ENCODE assay signal across 13 cellular contexts in the genomic region with DNA sequence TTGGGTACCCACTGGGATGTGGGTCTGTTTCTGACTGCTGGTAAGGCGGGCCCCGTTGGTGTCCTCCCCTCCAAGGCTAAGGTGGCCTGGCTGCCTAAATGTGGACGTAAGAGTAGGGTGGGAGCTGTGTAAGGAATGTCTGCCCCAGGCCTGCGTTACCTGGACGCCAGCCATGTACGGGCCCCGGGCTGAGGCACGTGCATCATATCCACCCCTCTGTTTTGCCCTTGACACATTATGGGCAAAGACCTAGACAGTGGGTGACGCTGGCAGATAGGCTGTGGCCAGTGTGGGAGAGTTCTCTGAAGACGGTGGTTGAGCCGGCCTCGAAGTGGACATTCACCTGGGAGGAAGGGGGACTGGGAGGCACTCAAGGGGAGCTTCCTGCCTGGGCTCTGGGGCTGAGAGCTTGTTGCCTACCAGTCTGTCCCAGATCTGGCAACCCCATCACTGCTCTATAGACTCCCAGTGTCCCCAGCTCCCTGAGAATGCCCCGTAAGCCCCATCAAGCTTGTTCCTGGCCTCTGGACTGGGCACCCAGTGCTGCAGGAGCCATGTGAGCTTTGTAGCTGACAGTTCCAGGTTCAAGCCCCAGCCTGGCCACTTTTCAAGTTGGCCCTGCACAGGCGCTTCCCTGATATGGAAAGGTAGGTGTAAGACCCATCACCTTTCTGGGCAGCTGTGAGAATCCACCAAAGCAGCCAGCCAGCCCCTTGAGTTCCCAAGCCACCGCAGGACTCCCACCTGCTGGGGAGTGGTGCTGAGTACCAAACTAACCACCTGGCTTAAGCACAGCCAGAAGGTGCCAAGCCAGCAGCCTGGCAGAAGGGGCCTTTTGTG. TPM values are rescaled to one million over a fixed set of nuclear protein-coding genes. Genes with fewer than 3 reads are reported as not detected.
A peak's percentile ranks its signal among the peaks of the same experiment; 100 is the strongest.
DNase-seq lines count a peak whose midpoint lies in the region; ATAC-seq and TF ChIP-seq lines count a peak whose summit lies in the region.
"Had no signal": no experiment of that assay in that cellular context is flagged by ENCODE, and none has a peak within 500 bp of the region (broad histone marks: within the 10 kb centered on the region; RNA-seq: fewer than 3 reads in every experiment).

No MANE protein-coding gene starts in this region.

- H3K79me2 ChIP-seq in GM23338 (replicated peaks; ENCODE audit: insufficient read depth) (no peaks in the 10 kb centered on the region), mesendoderm (ENCODE audit: control insufficient read depth, insufficient read depth, low read length) (no peaks in the 10 kb centered on the region)

- POLR2A ChIA-PET in activated naive CD8-positive, alpha-beta T cell treated with anti-CD3 and anti-CD28 coated beads, Interleukin-2, amount 10 ng/mL, durations not matched to agents 7 days and 5 days (lab: Charles Lee) = interaction anchor here (0.8 to 12.5 kb wide), 6 partner anchors 6 to 54 kb away, joined by 4 to 312 read pairs (median 26); a partner anchor contains a TSS

- peak overlapping the region; percentile 50 for H3K27ac Mint-ChIP-seq in activated T-cell treated with anti-CD3 and anti-CD28 coated beads, Interleukin-2, amount 50 U/mL, for 24 hours
- H3K27ac Mint-ChIP-seq in GM23338 = no peak overlapping the region
- peak overlapping the region; percentile 30 for H3K27ac Mint-ChIP-seq in activated naive CD8-positive, alpha-beta T cell treated with anti-CD3 and anti-CD28 coated beads, Interleukin-2, amount 10 ng/mL, durations not matched to agents 7 days and 5 days
- H3K27ac Mint-ChIP-seq: WTC11 had no signal

- TF ChIP-seq CTCF in GM23338 (conservative IDR thresholded peaks at IDR 0.05; ENCODE audit: low read depth in 2 of 2) = no peak
- no peak for TF ChIP-seq CTCF in neutrophil (IDR thresholded peaks at IDR 0.05)

- H2BK5ac ChIP-seq in mesendoderm (ENCODE audit: low read length) = no peak overlapping the region

- H3K4me3 Mint-ChIP-seq in activated T-cell treated with anti-CD3 and anti-CD28 coated beads, Interleukin-2, amount 50 U/mL, for 24 hours = no peak overlapping the region
- no peak overlapping the region for H3K4me3 Mint-ChIP-seq in GM23338
- no peak overlapping the region for H3K4me3 Mint-ChIP-seq in activated naive CD8-positive, alpha-beta T cell treated with anti-CD3 and anti-CD28 coated beads, Interleukin-2, amount 10 ng/mL, durations not matched to agents 7 days and 5 days
- H3K4me3 Mint-ChIP-seq: WTC11 had no signal

- H3K27me3 Mint-ChIP-seq in activated T-cell treated with anti-CD3 and anti-CD28 coated beads, Interleukin-2, amount 50 U/mL, for 24 hours = no peaks in the 10 kb centered on the region
- H3K27me3 Mint-ChIP-seq in GM23338 (ENCODE audit: insufficient read depth, low read depth, poor library complexity) = peaks cover 40% of the 10 kb centered on the region
- H3K27me3 Mint-ChIP-seq in activated naive CD8-positive, alpha-beta T cell treated with anti-CD3 and anti-CD28 coated beads, Interleukin-2, amount 10 ng/mL, durations not matched to agents 7 days and 5 days = no peaks in the 10 kb centered on the region

- H2AK5ac ChIP-seq in mesendoderm (ENCODE audit: low read length) = no peak overlapping the region

- H2BK15ac ChIP-seq in mesendoderm (replicated peaks; ENCODE audit: low read depth) = no peak overlapping the region

- peaks cover 56% of the 10 kb centered on the region for H3K36me3 Mint-ChIP-seq in activated T-cell treated with anti-CD3 and anti-CD28 coated beads, Interleukin-2, amount 50 U/mL, for 24 hours (ENCODE audit: low read depth)
- peaks cover 24% of the 10 kb centered on the region for H3K36me3 Mint-ChIP-seq in GM23338 (ENCODE audit: low read depth)
- peaks cover 11% of the 10 kb centered on the region for H3K36me3 Mint-ChIP-seq in activated naive CD8-positive, alpha-beta T cell treated with anti-CD3 and anti-CD28 coated beads, Interleukin-2, amount 10 ng/mL, durations not matched to agents 7 days and 5 days

- no peak overlapping the region for H2AFZ ChIP-seq in GM23338

- H4K8ac ChIP-seq in mesendoderm (ENCODE audit: low read depth, low read length) = no peak overlapping the region

- H3K4ac ChIP-seq in mesendoderm (ENCODE audit: low read depth, low read length) = no peak overlapping the region

- no peak overlapping the region for H3K23ac ChIP-seq in mesendoderm (ENCODE audit: low read length)

- H3K56ac ChIP-seq in mesendoderm (ENCODE audit: low read length) = no peak overlapping the region

- no peaks in the 10 kb centered on the region; the same call in 1 of the 2 replicates for H4K20me1 ChIP-seq in GM23338 (replicated peaks; ENCODE audit: insufficient read depth)

- H4K5ac ChIP-seq in mesendoderm (ENCODE audit: low read length) = no peak overlapping the region

- no peak for ATAC-seq in GM23338
- ATAC-seq in activated naive CD8-positive, alpha-beta T cell treated with anti-CD3 and anti-CD28 coated beads, Interleukin-2, amount 10 ng/mL, durations not matched to agents 7 days and 5 days (ENCODE audit: low read depth) = no peak
- ATAC-seq in HG03135 (IDR thresholded peaks at IDR 0.05; ENCODE audit: unreplicated experiment) = no peak
- ATAC-seq in GM18868 (IDR thresholded peaks at IDR 0.05; ENCODE audit: unreplicated experiment) = no peak
- ATAC-seq: WTC11 had no signal

- H3K4me2 ChIP-seq in GM23338 (no peak overlapping the region), mesendoderm (ENCODE audit: low read length) (no peak overlapping the region)

- H3K27ac ChIP-seq in GM23338 (ENCODE audit: low read depth) (no peak overlapping the region), neutrophil (peak overlapping the region; percentile 98), mesendoderm (ENCODE audit: low read depth, low read length) (no peak overlapping the region)

- H3K9me3 Mint-ChIP-seq in activated T-cell treated with anti-CD3 and anti-CD28 coated beads, Interleukin-2, amount 50 U/mL, for 24 hours = no peaks in the 10 kb centered on the region
- peaks cover 3% of the 10 kb centered on the region; the same call in 1 of the 3 replicates for H3K9me3 Mint-ChIP-seq in GM23338
- no peaks in the 10 kb centered on the region for H3K9me3 Mint-ChIP-seq in activated naive CD8-positive, alpha-beta T cell treated with anti-CD3 and anti-CD28 coated beads, Interleukin-2, amount 10 ng/mL, durations not matched to agents 7 days and 5 days

- no CpG with 5 or more reads among the region's 15 CpGs for WGBS in mesendoderm (ENCODE audit: extremely low coverage, insufficient coverage, low lambda C conversion rate)

- H3K36me3 ChIP-seq in GM23338 (ENCODE audit: insufficient read depth) = no peaks in the 10 kb centered on the region
- H3K36me3 ChIP-seq in neutrophil = peaks cover 66% of the 10 kb centered on the region
- H3K36me3 ChIP-seq in mesendoderm (ENCODE audit: control insufficient read depth, insufficient read depth, low read length) = peaks cover 1% of the 10 kb centered on the region

- H3K79me1 ChIP-seq in mesendoderm (ENCODE audit: low read length) = no peaks in the 10 kb centered on the region

- no peaks in the 10 kb centered on the region for H3K9me2 ChIP-seq in GM23338 (ENCODE audit: insufficient read depth)

- no peak overlapping the region for H3K18ac ChIP-seq in mesendoderm (ENCODE audit: low read length)

- DNase-seq in activated T-cell treated with anti-CD3 and anti-CD28 coated beads, Interleukin-2, amount 50 U/mL, for 24 hours = peak; percentile 48
- no peak for DNase-seq in activated T-cell treated with anti-CD3 and anti-CD28 coated beads, Interleukin-2, amount 50 U/mL, for 1 hour
- DNase-seq in GM23338 (ENCODE audit: low spot score) = no peak
- no peak for DNase-seq in activated naive CD8-positive, alpha-beta T cell treated with anti-CD3 and anti-CD28 coated beads, Interleukin-2, amount 10 ng/mL, durations not matched to agents 7 days and 5 days
- DNase-seq in mesendoderm = no peak
- DNase-seq: mammary epithelial cell; NCI-H1417; stimulated activated naive CD4-positive, alpha-beta T cell had no signal

- H3K4me1 ChIP-seq in GM23338 (ENCODE audit: insufficient read depth) (peaks cover 26% of the 10 kb centered on the region), neutrophil (ENCODE audit: control insufficient read depth in 1 of 2, insufficient read depth in 1 of 2, low read depth in 1 of 2, low read length in 1 of 2) (peaks cover 66 to 76% of the 10 kb centered on the region in 2 experiments), mesendoderm (ENCODE audit: control insufficient read depth, low read depth, low read length) (peaks cover 2% of the 10 kb centered on the region)

- H3F3A ChIP-seq in GM23338 (replicated peaks; ENCODE audit: low read depth) = peaks cover 24% of the 10 kb centered on the region

- no peak overlapping the region for H2BK120ac ChIP-seq in mesendoderm (ENCODE audit: low read depth, low read length)

- no peaks in the 10 kb centered on the region for H3K9me3 ChIP-seq in neutrophil

- H3K4me3 ChIP-seq in GM23338 (no peak overlapping the region), neutrophil (ENCODE audit: low read depth in 1 of 2, low read length in 1 of 2) (no peak overlapping the region), mesendoderm (ENCODE audit: low read length) (no peak overlapping the region)

- H3K4me1 Mint-ChIP-seq in activated T-cell treated with anti-CD3 and anti-CD28 coated beads, Interleukin-2, amount 50 U/mL, for 24 hours (ENCODE audit: low read depth) = peaks cover 78% of the 10 kb centered on the region
- peaks cover 37% of the 10 kb centered on the region for H3K4me1 Mint-ChIP-seq in GM23338
- peaks cover 38% of the 10 kb centered on the region for H3K4me1 Mint-ChIP-seq in activated naive CD8-positive, alpha-beta T cell treated with anti-CD3 and anti-CD28 coated beads, Interleukin-2, amount 10 ng/mL, durations not matched to agents 7 days and 5 days

- H3K27me3 ChIP-seq in GM23338 (ENCODE audit: insufficient read depth) (peaks cover 30% of the 10 kb centered on the region), neutrophil (no peaks in the 10 kb centered on the region), mesendoderm (ENCODE audit: insufficient read depth, low read length, poor library complexity) (no peaks in the 10 kb centered on the region)

- no peak overlapping the region for H3K9ac ChIP-seq in mesendoderm (ENCODE audit: low read length)
- H3K9ac ChIP-seq: KMS-11 had no signal

RNA-seq across cellular contexts. Expression of a gene that starts 3.2 kb away (rescaled TPM):
- 6.4 and 9.7 TPM in 2 replicates for total RNA-seq in GM23338 (2014; rRNA removed; shearing (Covaris generic))
- 7.6 and 7.7 TPM in 2 replicates for polyA plus RNA-seq in GM23338 (2016; fragmentation: Nextera tagmentation; extraction: Ambion mirVana)
- total RNA-seq in activated naive CD8-positive, alpha-beta T cell treated with anti-CD3 and anti-CD28 coated beads, Interleukin-2, amount 10 ng/mL, durations not matched to agents 7 days and 5 days = 10 to 100 TPM; 10.0 to 10.6 TPM
- polyA plus RNA-seq in mesendoderm (2013, experiment 1 of 2) = 2.6 TPM
- polyA plus RNA-seq in mesendoderm (2013, experiment 2 of 2) = 2.9 TPM

RNA-seq across cellular contexts. Expression of a gene that starts 16.9 kb away (rescaled TPM):
- total RNA-seq in GM23338 (2014; rRNA removed; shearing (Covaris generic)) = 37.2 and 56.8 TPM in 2 replicates
- 13.0 and 18.7 TPM in 2 replicates for polyA plus RNA-seq in GM23338 (2016; fragmentation: Nextera tagmentation; extraction: Ambion mirVana)
- total RNA-seq in activated naive CD8-positive, alpha-beta T cell treated with anti-CD3 and anti-CD28 coated beads, Interleukin-2, amount 10 ng/mL, durations not matched to agents 7 days and 5 days = 100 to 1,000 TPM; 181 to 186 TPM
- polyA plus RNA-seq in mesendoderm (2013, experiment 1 of 2) = 20.9 TPM
- 21.1 TPM for polyA plus RNA-seq in mesendoderm (2013, experiment 2 of 2)

RNA-seq across cellular contexts. Expression of a gene that starts 30.1 kb away (rescaled TPM):
- 242 and 290 TPM in 2 replicates for total RNA-seq in GM23338 (2014; rRNA removed; shearing (Covaris generic))
- polyA plus RNA-seq in GM23338 (2016; fragmentation: Nextera tagmentation; extraction: Ambion mirVana) = 102 and 106 TPM in 2 replicates
- total RNA-seq in activated naive CD8-positive, alpha-beta T cell treated with anti-CD3 and anti-CD28 coated beads, Interleukin-2, amount 10 ng/mL, durations not matched to agents 7 days and 5 days = 10 to 100 TPM; 82.5 to 87.0 TPM
- 305 TPM for polyA plus RNA-seq in mesendoderm (2013, experiment 1 of 2)
- 309 TPM for polyA plus RNA-seq in mesendoderm (2013, experiment 2 of 2)

RNA-seq across cellular contexts. Expression of a gene that starts 34.0 kb away (rescaled TPM):
- 2.6 and 2.9 TPM in 2 replicates for total RNA-seq in GM23338 (2014; rRNA removed; shearing (Covaris generic))
- 8.0 and 8.1 TPM in 2 replicates for polyA plus RNA-seq in GM23338 (2016; fragmentation: Nextera tagmentation; extraction: Ambion mirVana)
- total RNA-seq in activated naive CD8-positive, alpha-beta T cell treated with anti-CD3 and anti-CD28 coated beads, Interleukin-2, amount 10 ng/mL, durations not matched to agents 7 days and 5 days = 1 to 10 TPM; 2.2 to 2.8 TPM
- 0.24 TPM for polyA plus RNA-seq in mesendoderm (2013, experiment 1 of 2)
- 0.25 TPM for polyA plus RNA-seq in mesendoderm (2013, experiment 2 of 2)

RNA-seq across cellular contexts. Expression of a gene that starts 42.9 kb away (rescaled TPM):
- total RNA-seq in GM23338 (2014; rRNA removed; shearing (Covaris generic)) = 1.9 TPM in 1 of 2 replicates, not detected in the other
- 2.0 and 3.1 TPM in 2 replicates for polyA plus RNA-seq in GM23338 (2016; fragmentation: Nextera tagmentation; extraction: Ambion mirVana)
- not detected for total RNA-seq in activated naive CD8-positive, alpha-beta T cell treated with anti-CD3 and anti-CD28 coated beads, Interleukin-2, amount 10 ng/mL, durations not matched to agents 7 days and 5 days
- polyA plus RNA-seq in mesendoderm (2013, experiment 1 of 2) = not detected
- polyA plus RNA-seq in mesendoderm (2013, experiment 2 of 2) = not detected
- total RNA-seq: mammary epithelial cell had no signal
- polyA plus RNA-seq: mammary epithelial cell had no signal
